Comparison of ENCODE assay signal across 8 cellular contexts in genomic region chr9:136093995-136094881, GRCh38. TPM values are rescaled to one million over a fixed set of nuclear protein-coding genes. Genes with fewer than 3 reads are reported as not detected.
DNase-seq lines count a peak whose midpoint lies in the region; ATAC-seq and TF ChIP-seq lines count a peak whose summit lies in the region.

No MANE protein-coding gene starts in this region.

- H3K36me3 Mint-ChIP-seq in activated naive CD8-positive, alpha-beta T cell treated with anti-CD3 and anti-CD28 coated beads for 36 hours, result no peaks in the 10 kb centered on the region

- H3K4me3 ChIP-seq in ovary, result peak overlapping the region; percentile 83

- H3K9me3 ChIP-seq in ovary, result no peaks in the 10 kb centered on the region

- peak; percentile 37 for TF ChIP-seq POLR2A in ovary (IDR thresholded peaks at IDR 0.05)

- H3K27ac Mint-ChIP-seq in activated naive CD8-positive, alpha-beta T cell treated with anti-CD3 and anti-CD28 coated beads for 36 hours, result peak overlapping the region; percentile 56

- peaks cover 7% of the 10 kb centered on the region for H3K4me1 Mint-ChIP-seq in activated naive CD8-positive, alpha-beta T cell treated with anti-CD3 and anti-CD28 coated beads for 36 hours

- intact Hi-C loops in Right ventricle myocardium superior (cut with DNase I), result no loop called here
- intact Hi-C loops in ovary (cut with DNase I), result no loop called here

- H3K4me1 ChIP-seq in ovary (ENCODE audit: insufficient read depth), result peaks cover 14% of the 10 kb centered on the region

- peak; percentile 70 for ATAC-seq in Right ventricle myocardium superior (ENCODE audit: poor library complexity)
- no peak for ATAC-seq in HG03159 (IDR thresholded peaks at IDR 0.05; ENCODE audit: unreplicated experiment)
- ATAC-seq in GM21515 (IDR thresholded peaks at IDR 0.05; ENCODE audit: unreplicated experiment), result no peak
- ATAC-seq in HG02852 (IDR thresholded peaks at IDR 0.05; ENCODE audit: unreplicated experiment), result no peak

- no peaks in the 10 kb centered on the region for H3K36me3 ChIP-seq in ovary

- TF ChIP-seq EP300 in ovary (IDR thresholded peaks at IDR 0.05), result no peak

- H3K9me3 Mint-ChIP-seq in activated naive CD8-positive, alpha-beta T cell treated with anti-CD3 and anti-CD28 coated beads for 36 hours, result no peaks in the 10 kb centered on the region

- no peak for TF ChIP-seq CTCF in ovary (IDR thresholded peaks at IDR 0.05)

- H3K4me3 Mint-ChIP-seq in activated naive CD8-positive, alpha-beta T cell treated with anti-CD3 and anti-CD28 coated beads for 36 hours, result peak overlapping the region; percentile 72

- H3K27me3 ChIP-seq in ovary, result no peaks in the 10 kb centered on the region

- 4 to 5% (median 4%) methylated on average over 50 to 74 of the region's 74 CpGs for WGBS in ovary, 3 donors

- H3K27ac ChIP-seq in ovary, result peak overlapping the region; percentile 91 to 96

- DNase-seq in ELR (ENCODE audit: low read depth) (peak; percentile 72), RPMI8226 (peak; percentile 57), Right ventricle myocardium superior (peak; percentile 90), ovary (peak; percentile 82 to 89 (median 84))
- peak; percentile 77 for DNase-seq in activated naive CD8-positive, alpha-beta T cell treated with anti-CD3 and anti-CD28 coated beads for 36 hours

- no peaks in the 10 kb centered on the region for H3K27me3 Mint-ChIP-seq in activated naive CD8-positive, alpha-beta T cell treated with anti-CD3 and anti-CD28 coated beads for 36 hours

RNA-seq across cellular contexts. Expression of gene NACC2, which starts 0.9 kb away (rescaled TPM):
- total RNA-seq in activated naive CD8-positive, alpha-beta T cell treated with anti-CD3 and anti-CD28 coated beads for 36 hours, result 1 to 10 TPM; 5.3 to 5.6 TPM
- 30.8 TPM for total RNA-seq in Right ventricle myocardium superior
- total RNA-seq in ovary, result 10 to 100 TPM; 14.3 to 47.0 (median 29.8) TPM
- polyA plus RNA-seq in ovary, result 1 to 10 TPM; 7.0 to 7.6 TPM

RNA-seq across cellular contexts. Expression of gene TMEM250, which starts 24.4 kb away (rescaled TPM):
- 10 to 100 TPM; 27.2 to 28.7 TPM for total RNA-seq in activated naive CD8-positive, alpha-beta T cell treated with anti-CD3 and anti-CD28 coated beads for 36 hours
- total RNA-seq in Right ventricle myocardium superior (16.4 TPM), ovary (10 to 100 TPM; 13.8 to 35.2 (median 26.2) TPM)
- polyA plus RNA-seq in ovary, result 10 to 100 TPM in 1 of 2 donors, 1 to 10 TPM in 1; 3.7 to 19.3 TPM
